In genomic region chr16:85057212-85057889, GRCh38 we compare ENCODE assay signal across 1 cellular context.
TF ChIP-seq lines count a peak whose summit lies in the region.

No MANE protein-coding gene starts in this region.

TF ChIP-seq in GM12878, 131 proteins besides CTCF, POLR2A, EP300 and RAD21:
- TF ChIP-seq RUNX3 (IDR thresholded peaks at IDR 0.05; ENCODE audit: low read length) (no peak), RB1 (IDR thresholded peaks at IDR 0.05; ENCODE audit: borderline replicate concordance) (no peak), PAX5 (IDR thresholded peaks at IDR 0.05; ENCODE audit: borderline replicate concordance, low read depth, low read length) (no peak)
- TF ChIP-seq, protein P1, sequence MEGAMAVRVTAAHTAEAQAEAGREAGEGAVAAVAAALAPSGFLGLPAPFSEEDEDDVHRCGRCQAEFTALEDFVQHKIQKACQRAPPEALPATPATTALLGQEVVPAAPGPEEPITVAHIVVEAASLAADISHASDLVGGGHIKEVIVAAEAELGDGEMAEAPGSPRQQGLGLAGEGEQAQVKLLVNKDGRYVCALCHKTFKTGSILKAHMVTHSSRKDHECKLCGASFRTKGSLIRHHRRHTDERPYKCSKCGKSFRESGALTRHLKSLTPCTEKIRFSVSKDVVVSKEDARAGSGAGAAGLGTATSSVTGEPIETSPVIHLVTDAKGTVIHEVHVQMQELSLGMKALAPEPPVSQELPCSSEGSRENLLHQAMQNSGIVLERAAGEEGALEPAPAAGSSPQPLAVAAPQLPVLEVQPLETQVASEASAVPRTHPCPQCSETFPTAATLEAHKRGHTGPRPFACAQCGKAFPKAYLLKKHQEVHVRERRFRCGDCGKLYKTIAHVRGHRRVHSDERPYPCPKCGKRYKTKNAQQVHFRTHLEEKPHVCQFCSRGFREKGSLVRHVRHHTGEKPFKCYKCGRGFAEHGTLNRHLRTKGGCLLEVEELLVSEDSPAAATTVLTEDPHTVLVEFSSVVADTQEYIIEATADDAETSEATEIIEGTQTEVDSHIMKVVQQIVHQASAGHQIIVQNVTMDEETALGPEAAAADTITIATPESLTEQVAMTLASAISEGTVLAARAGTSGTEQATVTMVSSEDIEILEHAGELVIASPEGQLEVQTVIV (IDR thresholded peaks at IDR 0.05; ENCODE audit: borderline replicate concordance, partially characterized antibody), result peak; percentile 13
